15 cellular contexts compared by ENCODE assay signal in the genomic region with DNA sequence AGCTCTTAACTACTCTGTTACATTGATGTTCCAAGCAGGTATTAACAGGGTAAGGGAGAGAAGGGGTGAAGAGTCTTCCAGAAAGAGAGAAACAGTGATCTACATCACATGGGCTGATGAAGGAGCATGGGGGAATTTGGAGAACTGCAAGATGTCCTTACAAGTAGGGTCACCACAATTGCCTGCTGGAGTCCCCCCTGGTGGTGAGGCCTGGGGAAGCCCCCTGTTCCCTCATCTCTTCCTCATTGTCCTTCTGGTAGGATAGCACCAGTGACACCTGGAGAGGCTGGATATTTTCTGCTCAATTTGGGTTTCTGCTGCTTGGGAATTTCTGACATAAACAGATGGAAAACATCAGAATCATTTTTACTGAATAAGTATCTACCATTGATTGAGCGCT.
"Had no signal": no experiment of that assay in that cellular context is flagged by ENCODE, and none has a peak within 500 bp of the region (broad histone marks: within the 10 kb centered on the region; RNA-seq: fewer than 3 reads in every experiment).

No MANE protein-coding gene starts in this region.

- H3K27ac ChIP-seq: coronary artery, sigmoid colon, thoracic aorta, uterus had no signal

- H3K9me3 Mint-ChIP-seq: activated B cell treated with CpG ODN at 0.5 μM for 24 hours, nephron progenitor cell had no signal

- H3K4me1 ChIP-seq: sigmoid colon, uterus had no signal

- H3K9me3 ChIP-seq: sigmoid colon, thoracic aorta, uterus had no signal

- H3K27ac Mint-ChIP-seq: activated B cell treated with CpG ODN at 0.5 μM for 24 hours; activated CD4-positive, alpha-beta T cell treated with anti-CD3 and anti-CD28 coated beads, Interleukin-2, amount 10 ng/mL, durations not matched to agents 24 days and 14 days; nephron progenitor cell had no signal

- ATAC-seq: left ventricle myocardium superior; stimulated activated naive CD8-positive, alpha-beta T cell treated with anti-CD3 and anti-CD28 coated beads, Interleukin-15, Interleukin-2, amounts not matched to agents 100 U/mL and 50 U/mL, for 24 hours had no signal

- H3K36me3 ChIP-seq: sigmoid colon, thoracic aorta, uterus had no signal

- H3K27me3 ChIP-seq: sigmoid colon, uterus had no signal

- H3K27me3 Mint-ChIP-seq: activated B cell treated with CpG ODN at 0.5 μM for 24 hours; activated CD4-positive, alpha-beta T cell treated with anti-CD3 and anti-CD28 coated beads, Interleukin-2, amount 10 ng/mL, durations not matched to agents 24 days and 14 days had no signal

- H3K4me3 ChIP-seq: coronary artery, sigmoid colon, thoracic aorta, uterus had no signal

- H3K4me3 Mint-ChIP-seq: activated B cell treated with CpG ODN at 0.5 μM for 24 hours; activated CD4-positive, alpha-beta T cell treated with anti-CD3 and anti-CD28 coated beads, Interleukin-2, amount 10 ng/mL, durations not matched to agents 24 days and 14 days; nephron progenitor cell had no signal

- DNase-seq: activated B cell treated with CpG ODN at 0.5 μM for 24 hours; activated CD4-positive, alpha-beta T cell treated with anti-CD3 and anti-CD28 coated beads, Interleukin-2, amount 10 ng/mL, durations not matched to agents 24 days and 14 days; activated gamma-delta T cell treated with Interleukin-2 at 50 U/mL for 16 hours; activated T-cell treated with anti-CD3 and anti-CD28 coated beads, Interleukin-2, amount 50 U/mL, for 1 hour; caudate nucleus; effector CD4-positive, alpha-beta T cell; left ventricle myocardium superior; mesenchymal stem cell; nephron progenitor cell; sigmoid colon; stimulated activated CD4-positive, alpha-beta T cell treated with anti-CD3 and anti-CD28 coated beads, Interleukin-12 subunit alpha, Interleukin-12 subunit beta, amount 100 ng/mL, for 4 hours; stimulated activated naive CD8-positive, alpha-beta T cell treated with anti-CD3 and anti-CD28 coated beads, Interleukin-15, Interleukin-2, amounts not matched to agents 100 U/mL and 50 U/mL, for 24 hours; uterus had no signal
